Comparison of ENCODE assay signal across 8 cellular contexts in genomic region chr7:50449501-50449880, GRCh38. TPM values are rescaled to one million over a fixed set of nuclear protein-coding genes. Genes with fewer than 3 reads are reported as not detected.
DNase-seq lines count a peak whose midpoint lies in the region; ATAC-seq and TF ChIP-seq lines count a peak whose summit lies in the region.

No MANE protein-coding gene starts in this region.

- 11% methylated on average over 5 of the region's 5 CpGs for WGBS in urinary bladder

- DNase-seq in left ventricle myocardium inferior (no peak), Right ventricle myocardium superior (no peak), left kidney (ENCODE audit: low read depth, low spot score) (peak; percentile 31), NCI-H345 treated with DMSO at 0.1 percent for 48 hours (lab: John Stamatoyannopoulos, UW; ENCODE audit: unreplicated experiment) (no peak), NCI-H187 (lab: John Stamatoyannopoulos, UW) (no peak)
- DNase-seq in stimulated activated CD4-positive, alpha-beta T cell treated with anti-CD3 and anti-CD28 coated beads, Interleukin-4, amount 100 ng/mL, for 24 hours, result no peak

- no peaks in the 10 kb centered on the region for H3K27me3 ChIP-seq in left ventricle myocardium inferior (ENCODE audit: low read depth)

- intact Hi-C loops in left ventricle myocardium inferior (cut with micrococcal nuclease), result no loop called here
- intact Hi-C loops in Right ventricle myocardium superior (cut with DNase I), result no loop called here

- no peaks in the 10 kb centered on the region for H3K9me3 ChIP-seq in left ventricle myocardium inferior (replicated peaks)

- H3K27ac Mint-ChIP-seq in activated T-helper 17 cell treated with anti-CD3 and anti-CD28 coated beads, Interleukin-2, amount 50 U/mL, for 72 hours, result peak overlapping the region; percentile 85

- H3K36me3 ChIP-seq in left ventricle myocardium inferior, result peaks cover 22% of the 10 kb centered on the region
- H3K36me3 ChIP-seq in urinary bladder (ENCODE audit: insufficient read depth), result no peaks in the 10 kb centered on the region

- peaks cover 53% of the 10 kb centered on the region for H3K36me3 Mint-ChIP-seq in activated T-helper 17 cell treated with anti-CD3 and anti-CD28 coated beads, Interleukin-2, amount 50 U/mL, for 72 hours (ENCODE audit: low read depth)

- TF ChIP-seq CTCF in left ventricle myocardium inferior (IDR thresholded peaks at IDR 0.05; ENCODE audit: borderline replicate concordance), result no peak

- H3K27me3 Mint-ChIP-seq in activated T-helper 17 cell treated with anti-CD3 and anti-CD28 coated beads, Interleukin-2, amount 50 U/mL, for 72 hours, result no peaks in the 10 kb centered on the region

- no peaks in the 10 kb centered on the region for H3K9me3 Mint-ChIP-seq in activated T-helper 17 cell treated with anti-CD3 and anti-CD28 coated beads, Interleukin-2, amount 50 U/mL, for 72 hours

- ATAC-seq in Right ventricle myocardium superior (ENCODE audit: poor library complexity), result no peak
- no peak for ATAC-seq in activated T-helper 17 cell treated with anti-CD3 and anti-CD28 coated beads, Interleukin-2, amount 50 U/mL, for 72 hours (replicated peaks)

- H3K27ac ChIP-seq in left ventricle myocardium inferior (replicated peaks) (peak overlapping the region; percentile 77), urinary bladder (ENCODE audit: low read depth) (no peak overlapping the region)

- peaks cover 25% of the 10 kb centered on the region for H3K4me1 Mint-ChIP-seq in activated T-helper 17 cell treated with anti-CD3 and anti-CD28 coated beads, Interleukin-2, amount 50 U/mL, for 72 hours

- peaks cover 18% of the 10 kb centered on the region for H3K4me1 ChIP-seq in left ventricle myocardium inferior
- H3K4me1 ChIP-seq in urinary bladder (ENCODE audit: insufficient read depth), result no peaks in the 10 kb centered on the region

- H3K4me3 ChIP-seq in left ventricle myocardium inferior (peak overlapping the region; percentile 82), urinary bladder (ENCODE audit: low read depth, low read length) (peak overlapping the region; percentile 63)

- peak overlapping the region; percentile 82 for H3K4me3 Mint-ChIP-seq in activated T-helper 17 cell treated with anti-CD3 and anti-CD28 coated beads, Interleukin-2, amount 50 U/mL, for 72 hours

RNA-seq across cellular contexts. Expression of gene FIGNL1, which starts 0.7 kb away (rescaled TPM):
- 4.1 TPM for total RNA-seq in left ventricle myocardium inferior
- 3.4 TPM for total RNA-seq in Right ventricle myocardium superior
- total RNA-seq in activated T-helper 17 cell treated with anti-CD3 and anti-CD28 coated beads, Interleukin-2, amount 50 U/mL, for 72 hours, result 10 to 100 TPM; 51.9 to 62.5 TPM
- total RNA-seq in urinary bladder, result 31.6 TPM
- polyA plus RNA-seq in urinary bladder, result 4.8 TPM
